10 cellular contexts compared by ENCODE assay signal in the genomic region with DNA sequence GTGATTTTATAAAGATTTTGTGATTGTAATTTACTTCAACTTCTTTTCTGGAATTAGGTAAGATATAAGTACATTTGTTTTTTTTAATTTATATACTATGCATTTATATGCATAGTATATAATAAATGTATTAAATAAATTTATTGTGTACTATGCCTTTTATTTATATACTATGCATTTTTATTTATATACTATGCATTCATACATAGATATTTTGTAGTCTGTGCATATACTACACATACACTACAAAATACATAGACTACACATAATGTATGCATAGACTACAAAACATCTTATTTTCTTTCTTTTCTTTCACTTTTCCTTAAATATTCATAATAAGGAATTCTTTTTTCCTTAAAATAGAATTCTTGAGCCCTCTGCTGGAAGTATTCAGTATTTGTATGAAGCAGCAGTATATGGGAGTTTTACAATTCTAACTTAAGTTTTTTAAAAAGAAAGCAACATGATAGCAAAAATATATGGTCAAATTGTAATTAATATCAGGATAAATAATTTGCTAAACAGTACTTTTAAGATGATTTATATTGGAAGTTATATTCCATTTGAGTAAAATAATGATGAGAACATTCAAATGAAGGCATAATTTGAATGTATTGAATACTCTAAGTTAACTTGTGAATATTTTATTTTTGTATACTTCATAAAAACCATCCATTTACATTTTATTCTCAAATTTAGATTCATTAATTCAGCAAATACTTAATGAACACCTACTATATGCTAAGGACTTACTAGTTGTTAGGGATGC.
A peak's percentile ranks its signal among the peaks of the same experiment; 100 is the strongest.
DNase-seq lines count a peak whose midpoint lies in the region; ATAC-seq, FAIRE-seq and TF ChIP-seq lines count a peak whose summit lies in the region.
"Had no signal": no experiment of that assay in that cellular context is flagged by ENCODE, and none has a peak within 500 bp of the region (broad histone marks: within the 10 kb centered on the region; RNA-seq: fewer than 3 reads in every experiment).

No MANE protein-coding gene starts in this region.

- H2AFZ ChIP-seq in KMS-11 (ENCODE audit: low read depth) (no peak overlapping the region), astrocyte (ENCODE audit: low read depth, low read length) (no peak overlapping the region)

- H3K9ac ChIP-seq in KMS-11: no peak overlapping the region
- H3K9ac ChIP-seq in astrocyte (ENCODE audit: low read length): no peak overlapping the region

- DNase-seq in astrocyte (ENCODE audit: low read depth): peak; percentile 2
- no peak for DNase-seq in right lobe of liver
- no peak for DNase-seq in A172 (ENCODE audit: low spot score)
- no peak for DNase-seq in OCI-M2 (lab: John Stamatoyannopoulos, UW; ENCODE audit: unreplicated experiment)
- DNase-seq: effector memory CD8-positive, alpha-beta T cell had no signal

- H3K4me1 ChIP-seq in KMS-11 (ENCODE audit: low read depth, poor library complexity, severe bottlenecking): peaks cover 16% of the 10 kb centered on the region
- no peaks in the 10 kb centered on the region for H3K4me1 ChIP-seq in astrocyte (ENCODE audit: insufficient read depth, low read length)
- H3K4me1 ChIP-seq in right lobe of liver: no peaks in the 10 kb centered on the region

- no peak overlapping the region for H3K27ac Mint-ChIP-seq in astrocyte (ENCODE audit: unreplicated experiment)

- H4K20me1 ChIP-seq in KMS-11 (ENCODE audit: insufficient read depth) (no peaks in the 10 kb centered on the region), astrocyte (ENCODE audit: insufficient read depth, low read length) (no peaks in the 10 kb centered on the region)

- no peaks in the 10 kb centered on the region for H3K27me3 Mint-ChIP-seq in astrocyte (ENCODE audit: low read depth, unreplicated experiment)
- H3K27me3 Mint-ChIP-seq: effector memory CD8-positive, alpha-beta T cell had no signal

- H3K4me3 Mint-ChIP-seq in astrocyte (ENCODE audit: unreplicated experiment): no peak overlapping the region
- H3K4me3 Mint-ChIP-seq: effector memory CD8-positive, alpha-beta T cell had no signal

- ATAC-seq in right lobe of liver (peak in 1 of 4 donors; percentile 47), GM19455 (IDR thresholded peaks at IDR 0.05; ENCODE audit: unreplicated experiment) (no peak), GM21360 (IDR thresholded peaks at IDR 0.05; ENCODE audit: unreplicated experiment) (no peak)
- ATAC-seq: effector memory CD8-positive, alpha-beta T cell; Panc1 had no signal

- H3K27me3 ChIP-seq in KMS-11 (ENCODE audit: insufficient read depth, low read depth) (no peaks in the 10 kb centered on the region), astrocyte (ENCODE audit: insufficient read depth, low read length) (no peaks in the 10 kb centered on the region), right lobe of liver (no peaks in the 10 kb centered on the region)

- no peaks in the 10 kb centered on the region for H3K79me2 ChIP-seq in KMS-11 (ENCODE audit: insufficient read depth, low read depth)
- no peaks in the 10 kb centered on the region for H3K79me2 ChIP-seq in astrocyte (ENCODE audit: insufficient read depth, low read length)

- intact Hi-C loops in right lobe of liver (cut with DNase I): loop anchor here (5.0 to 10.0 kb wide), 2 partner anchors 149 to 152 kb away; no protein-coding TSS in a partner anchor

- peaks cover 4% of the 10 kb centered on the region for H3K4me1 Mint-ChIP-seq in astrocyte (ENCODE audit: low read depth, unreplicated experiment)

- TF ChIP-seq CTCF in C4-2B (conservative IDR thresholded peaks at IDR 0.05) (peak; percentile 63), KMS-11 (conservative IDR thresholded peaks at IDR 0.05; ENCODE audit: low read depth, low read length) (peak; percentile 59), astrocyte (IDR thresholded peaks at IDR 0.05; ENCODE audit: insufficient read depth, low read depth, low read length) (peak; percentile 41), right lobe of liver (IDR thresholded peaks at IDR 0.05) (peak; percentile 43 to 64 (median 56))

- no peak overlapping the region for H3K4me3 ChIP-seq in KMS-11 (IDR thresholded peaks at IDR 0.05; ENCODE audit: insufficient read depth, low read depth, low read length)
- H3K4me3 ChIP-seq in astrocyte (ENCODE audit: insufficient read depth, low read depth, low read length): no peak overlapping the region
- H3K4me3 ChIP-seq in right lobe of liver: no peak overlapping the region

- FAIRE-seq in astrocyte (lab: Jason Lieb, UNC): no peak

- no peaks in the 10 kb centered on the region for H3K9me3 ChIP-seq in astrocyte (ENCODE audit: insufficient read depth, low read depth, low read length)
- H3K9me3 ChIP-seq in right lobe of liver: no peaks in the 10 kb centered on the region

- no peaks in the 10 kb centered on the region for H3K36me3 Mint-ChIP-seq in astrocyte (ENCODE audit: low read depth, unreplicated experiment)

- H3K36me3 ChIP-seq in KMS-11 (ENCODE audit: insufficient read depth) (no peaks in the 10 kb centered on the region), astrocyte (ENCODE audit: insufficient read depth, low read length) (no peaks in the 10 kb centered on the region), right lobe of liver (no peaks in the 10 kb centered on the region)

- TF ChIP-seq POLR2A in right lobe of liver (IDR thresholded peaks at IDR 0.05): no peak

- H3K9me3 Mint-ChIP-seq in astrocyte (ENCODE audit: unreplicated experiment): no peaks in the 10 kb centered on the region
- H3K9me3 Mint-ChIP-seq: effector memory CD8-positive, alpha-beta T cell had no signal

- H3K27ac ChIP-seq in C4-2B (no peak overlapping the region), KMS-11 (no peak overlapping the region), astrocyte (ENCODE audit: low read depth, low read length) (no peak overlapping the region), right lobe of liver (no peak overlapping the region)

- H3K4me2 ChIP-seq in KMS-11 (no peak overlapping the region), astrocyte (ENCODE audit: low read length) (no peak overlapping the region)
